16 cellular contexts compared by ENCODE assay signal in the genomic region with DNA sequence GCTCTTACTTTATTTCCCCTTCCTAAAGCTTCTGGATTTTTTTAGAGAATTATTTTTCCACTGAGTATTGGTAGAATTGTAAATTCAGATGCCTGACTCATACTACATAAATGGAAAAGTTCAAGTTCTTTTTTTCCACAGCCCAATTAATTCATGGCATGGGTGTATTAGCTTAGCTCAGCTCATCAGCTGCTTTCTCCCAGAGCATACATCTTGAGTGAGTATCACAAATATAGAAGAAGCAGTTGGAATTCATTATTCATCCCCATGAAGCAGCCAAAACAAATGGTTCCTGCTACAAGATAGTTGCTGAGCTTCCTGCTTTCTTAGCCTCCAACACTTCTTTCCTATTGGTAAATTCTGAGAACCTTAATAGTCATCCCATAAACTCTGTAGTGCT.
DNase-seq lines count a peak whose midpoint lies in the region; ATAC-seq lines count a peak whose summit lies in the region.
"Had no signal": no experiment of that assay in that cellular context is flagged by ENCODE, and none has a peak within 500 bp of the region (broad histone marks: within the 10 kb centered on the region; RNA-seq: fewer than 3 reads in every experiment).

No MANE protein-coding gene starts in this region.

- no peak overlapping the region for H4K8ac ChIP-seq in mesenchymal stem cell (ENCODE audit: low read length)

- H3K23ac ChIP-seq in mesenchymal stem cell (ENCODE audit: low read length in 2 of 2): no peak overlapping the region

- H3K4me2 ChIP-seq in mesenchymal stem cell (ENCODE audit: low read length, poor library complexity, severe bottlenecking): no peak overlapping the region
- H3K4me2 ChIP-seq: GM23338 had no signal

- H4K91ac ChIP-seq in mesenchymal stem cell (ENCODE audit: low read length): no peak overlapping the region

- peaks cover 6% of the 10 kb centered on the region for H3K9me3 Mint-ChIP-seq in natural killer cell treated with Interleukin-12 subunit alpha and Interleukin-12 subunit beta and Interleukin-15 and Interleukin-18, amount 100 ng/mL, for 72 hours
- H3K9me3 Mint-ChIP-seq: CD8-positive, alpha-beta T cell; GM23338 had no signal

- no peaks in the 10 kb centered on the region for H3K27me3 Mint-ChIP-seq in natural killer cell treated with Interleukin-12 subunit alpha and Interleukin-12 subunit beta and Interleukin-15 and Interleukin-18, amount 100 ng/mL, for 72 hours

- H2BK5ac ChIP-seq in mesenchymal stem cell (ENCODE audit: low read depth, low read length, poor library complexity, severe bottlenecking): no peak overlapping the region

- no peak overlapping the region for H2BK12ac ChIP-seq in mesenchymal stem cell (ENCODE audit: low read length in 2 of 2)

- no peak overlapping the region for H3K4me3 Mint-ChIP-seq in natural killer cell treated with Interleukin-12 subunit alpha and Interleukin-12 subunit beta and Interleukin-15 and Interleukin-18, amount 100 ng/mL, for 72 hours
- H3K4me3 Mint-ChIP-seq: CD8-positive, alpha-beta T cell; GM23338 had no signal

- no peak overlapping the region for H3K14ac ChIP-seq in mesenchymal stem cell (ENCODE audit: low read length in 2 of 2)

- H3K9me3 ChIP-seq in mesenchymal stem cell (ENCODE audit: control insufficient read depth, low read length): no peaks in the 10 kb centered on the region

- H3K79me1 ChIP-seq in mesenchymal stem cell (replicated peaks; ENCODE audit: low read length, poor library complexity, severe bottlenecking): no peaks in the 10 kb centered on the region

- no peak overlapping the region for H2BK120ac ChIP-seq in mesenchymal stem cell (ENCODE audit: low read depth, low read length)

- H2BK15ac ChIP-seq in mesenchymal stem cell (ENCODE audit: low read depth, poor library complexity, severe bottlenecking): no peak overlapping the region

- H3K36me3 Mint-ChIP-seq in natural killer cell treated with Interleukin-12 subunit alpha and Interleukin-12 subunit beta and Interleukin-15 and Interleukin-18, amount 100 ng/mL, for 72 hours: no peaks in the 10 kb centered on the region
- H3K36me3 Mint-ChIP-seq: CD8-positive, alpha-beta T cell had no signal

- no peak overlapping the region for H3K9ac ChIP-seq in mesenchymal stem cell (ENCODE audit: low read length)

- H3K4me1 ChIP-seq in mesenchymal stem cell (ENCODE audit: control insufficient read depth, insufficient read depth, low read depth, low read length): no peaks in the 10 kb centered on the region

- DNase-seq in NCI-H446 treated with DMSO at 0.1 percent for 48 hours (lab: John Stamatoyannopoulos, UW) (peak; percentile 42), dedifferentiated amniotic fluid mesenchymal stem cell (ENCODE audit: extremely low spot score) (peak; percentile 34), mesenchymal stem cell (no peak), stromal cell of bone marrow (ENCODE audit: low read depth) (peak; percentile 82)
- DNase-seq in stimulated activated CD4-positive, alpha-beta T cell treated with anti-CD3 and anti-CD28 coated beads, Interleukin-4, amount 100 ng/mL, for 1 hour: no peak
- no peak for DNase-seq in natural killer cell treated with Interleukin-12 subunit alpha and Interleukin-12 subunit beta and Interleukin-15 and Interleukin-18, amount 100 ng/mL, for 72 hours (ENCODE audit: low spot score)
- DNase-seq: CD8-positive, alpha-beta T cell; DND-41; GDM1; KBM-7; NCI-H1436 treated with DMSO at 0.1 percent for 48 hours; NCI-H2081; NCI-H510A had no signal

- H3K4me1 Mint-ChIP-seq in natural killer cell treated with Interleukin-12 subunit alpha and Interleukin-12 subunit beta and Interleukin-15 and Interleukin-18, amount 100 ng/mL, for 72 hours (ENCODE audit: low read depth in 2 of 2): no peaks in the 10 kb centered on the region
- H3K4me1 Mint-ChIP-seq: GM23338 had no signal

- H2AK5ac ChIP-seq in mesenchymal stem cell (ENCODE audit: low read length, severe bottlenecking): no peak overlapping the region

- H3K27ac Mint-ChIP-seq in natural killer cell treated with Interleukin-12 subunit alpha and Interleukin-12 subunit beta and Interleukin-15 and Interleukin-18, amount 100 ng/mL, for 72 hours: no peak overlapping the region
- H3K27ac Mint-ChIP-seq: CD8-positive, alpha-beta T cell; GM23338 had no signal

- ATAC-seq in GM19463 (IDR thresholded peaks at IDR 0.05; ENCODE audit: unreplicated experiment): no peak
- ATAC-seq in natural killer cell treated with Interleukin-12 subunit alpha and Interleukin-12 subunit beta and Interleukin-15 and Interleukin-18, amount 100 ng/mL, for 72 hours: no peak
- ATAC-seq: CD8-positive, alpha-beta T cell; GM12878; GM23338 had no signal

- no peak overlapping the region for H3K4me3 ChIP-seq in mesenchymal stem cell (ENCODE audit: insufficient read depth in 1 of 2, low read depth in 1 of 2, low read length in 2 of 2)
- H3K4me3 ChIP-seq: GM12878, GM23338 had no signal

- H3K27me3 ChIP-seq in mesenchymal stem cell (ENCODE audit: control insufficient read depth in 1 of 2, insufficient read depth in 1 of 2, low read length in 2 of 2): no peaks in the 10 kb centered on the region

- peak overlapping the region; percentile 97 for H3K27ac ChIP-seq in mesenchymal stem cell (ENCODE audit: low read length, poor library complexity, severe bottlenecking)

- no peak overlapping the region for H3K4ac ChIP-seq in mesenchymal stem cell (ENCODE audit: low read depth in 1 of 2, low read length in 2 of 2)

- no peak overlapping the region for H3K18ac ChIP-seq in mesenchymal stem cell (ENCODE audit: low read depth in 1 of 2, low read length in 2 of 2)

- no peaks in the 10 kb centered on the region for H3K36me3 ChIP-seq in mesenchymal stem cell (ENCODE audit: control insufficient read depth in 1 of 2, insufficient read depth in 2 of 2, low read depth in 1 of 2, low read length in 2 of 2)

- no peak overlapping the region for H2AFZ ChIP-seq in mesenchymal stem cell (ENCODE audit: low read depth, low read length)
- H2AFZ ChIP-seq: GM23338 had no signal

Comparison
In these comparisons a context has a peak if more than half of its experiments do, and no peak if none do; other contexts are left out.
1. DNase-seq: peak in NCI-H446 treated with DMSO at 0.1 percent for 48 hours (single experiment), dedifferentiated amniotic fluid mesenchymal stem cell (single experiment) and stromal cell of bone marrow (single experiment); none in mesenchymal stem cell (single experiment), stimulated activated CD4-positive, alpha-beta T cell treated with anti-CD3 and anti-CD28 coated beads, Interleukin-4, amount 100 ng/mL, for 1 hour (single experiment) and natural killer cell treated with Interleukin-12 subunit alpha and Interleukin-12 subunit beta and Interleukin-15 and Interleukin-18, amount 100 ng/mL, for 72 hours (single experiment).